In genomic region chr13:46134961-46135522, GRCh38 we compare ENCODE assay signal across 9 cellular contexts. TPM values are rescaled to one million over a fixed set of nuclear protein-coding genes. Genes with fewer than 3 reads are reported as not detected.
A peak's percentile ranks its signal among the peaks of the same experiment; 100 is the strongest.
DNase-seq lines count a peak whose midpoint lies in the region; ATAC-seq and TF ChIP-seq lines count a peak whose summit lies in the region.
"Had no signal": no experiment of that assay in that cellular context is flagged by ENCODE, and none has a peak within 500 bp of the region (broad histone marks: within the 10 kb centered on the region; RNA-seq: fewer than 3 reads in every experiment).

No MANE protein-coding gene starts in this region.

- H3K4me1 Mint-ChIP-seq in activated CD4-positive, alpha-beta T cell treated with anti-CD3 and anti-CD28 coated beads, Interleukin-2, amount 10 ng/mL, durations not matched to agents 24 days and 14 days = peaks cover 21% of the 10 kb centered on the region
- peaks cover 14 to 23% of the 10 kb centered on the region in 2 donors for H3K4me1 Mint-ChIP-seq in stimulated activated naive B cell treated with anti-CD40 and anti-IgM and Interleukin-4, amounts not matched to agents 10 μg/mL and 1 μg/mL and 100 μg/mL, for 72 hours

- H3K27me3 Mint-ChIP-seq in activated CD4-positive, alpha-beta T cell treated with anti-CD3 and anti-CD28 coated beads, Interleukin-2, amount 10 ng/mL, durations not matched to agents 24 days and 14 days = no peaks in the 10 kb centered on the region
- H3K27me3 Mint-ChIP-seq in stimulated activated naive B cell treated with anti-CD40 and anti-IgM and Interleukin-4, amounts not matched to agents 10 μg/mL and 1 μg/mL and 100 μg/mL, for 72 hours = no peaks in the 10 kb centered on the region

- intact Hi-C loops in activated CD4-positive, alpha-beta T cell treated with anti-CD3 and anti-CD28 coated beads, Interleukin-2, amount 10 ng/mL, durations not matched to agents 24 days and 14 days (cut with micrococcal nuclease) = no loop called here

- no peak for DNase-seq in activated CD4-positive, alpha-beta T cell treated with anti-CD3 and anti-CD28 coated beads, Interleukin-2, amount 10 ng/mL, durations not matched to agents 24 days and 14 days
- no peak for DNase-seq in activated CD4-positive, alpha-beta T cell treated with anti-CD3 and anti-CD28 coated beads, Interleukin-2, amount 50 U/mL, for 4 hours
- DNase-seq in NCI-H748 treated with DMSO at 0.1 percent for 48 hours (lab: John Stamatoyannopoulos, UW) = peak; percentile 93
- peak; percentile 24 for DNase-seq in fibroblast of villous mesenchyme (ENCODE audit: low read depth)
- DNase-seq in stimulated activated naive B cell treated with anti-CD40 and anti-IgM and Interleukin-4, amounts not matched to agents 10 μg/mL and 1 μg/mL and 100 μg/mL, for 72 hours = no peak
- DNase-seq in NCI-H1930 (lab: John Stamatoyannopoulos, UW) = no peak
- DNase-seq in GM19240 (ENCODE audit: insufficient read length, low spot score) = no peak

- TF ChIP-seq CTCF in fibroblast of villous mesenchyme (IDR thresholded peaks at IDR 0.05; ENCODE audit: insufficient read depth, low read depth, low read length) = no peak

- H3K4me3 ChIP-seq in fibroblast of villous mesenchyme (ENCODE audit: low read depth, low read length) = no peak overlapping the region
- H3K4me3 ChIP-seq: esophagus muscularis mucosa had no signal

- H3K36me3 Mint-ChIP-seq in activated CD4-positive, alpha-beta T cell treated with anti-CD3 and anti-CD28 coated beads, Interleukin-2, amount 10 ng/mL, durations not matched to agents 24 days and 14 days (ENCODE audit: low read depth) = peaks cover 84% of the 10 kb centered on the region
- peaks cover 55 to 73% of the 10 kb centered on the region in 2 donors for H3K36me3 Mint-ChIP-seq in stimulated activated naive B cell treated with anti-CD40 and anti-IgM and Interleukin-4, amounts not matched to agents 10 μg/mL and 1 μg/mL and 100 μg/mL, for 72 hours

- peak overlapping the region; percentile 19 for H3K27ac Mint-ChIP-seq in activated CD4-positive, alpha-beta T cell treated with anti-CD3 and anti-CD28 coated beads, Interleukin-2, amount 10 ng/mL, durations not matched to agents 24 days and 14 days
- peak overlapping the region; percentile 93 for H3K27ac Mint-ChIP-seq in stimulated activated naive B cell treated with anti-CD40 and anti-IgM and Interleukin-4, amounts not matched to agents 10 μg/mL and 1 μg/mL and 100 μg/mL, for 72 hours

- no peaks in the 10 kb centered on the region for H3K9me3 Mint-ChIP-seq in activated CD4-positive, alpha-beta T cell treated with anti-CD3 and anti-CD28 coated beads, Interleukin-2, amount 10 ng/mL, durations not matched to agents 24 days and 14 days
- H3K9me3 Mint-ChIP-seq in stimulated activated naive B cell treated with anti-CD40 and anti-IgM and Interleukin-4, amounts not matched to agents 10 μg/mL and 1 μg/mL and 100 μg/mL, for 72 hours = no peaks in the 10 kb centered on the region

- H3K4me3 Mint-ChIP-seq in activated CD4-positive, alpha-beta T cell treated with anti-CD3 and anti-CD28 coated beads, Interleukin-2, amount 10 ng/mL, durations not matched to agents 24 days and 14 days = no peak overlapping the region
- H3K4me3 Mint-ChIP-seq in stimulated activated naive B cell treated with anti-CD40 and anti-IgM and Interleukin-4, amounts not matched to agents 10 μg/mL and 1 μg/mL and 100 μg/mL, for 72 hours = no peak overlapping the region

- no peak for ATAC-seq in stimulated activated naive B cell treated with anti-CD40 and anti-IgM and Interleukin-4, amounts not matched to agents 10 μg/mL and 1 μg/mL and 100 μg/mL, for 72 hours (replicated peaks)
- no peak for ATAC-seq in GM18867 (IDR thresholded peaks at IDR 0.05; ENCODE audit: unreplicated experiment)

RNA-seq across cellular contexts. Expression of gene CPB2, which starts 30.2 kb away (rescaled TPM):
- total RNA-seq in activated CD4-positive, alpha-beta T cell treated with anti-CD3 and anti-CD28 coated beads, Interleukin-2, amount 10 ng/mL, durations not matched to agents 24 days and 14 days = not detected in 2 replicates
- total RNA-seq in fibroblast of villous mesenchyme = not detected in 2 replicates
- total RNA-seq: esophagus muscularis mucosa had no signal

RNA-seq across cellular contexts. Expression of gene LCP1, which starts 46.9 kb away (rescaled TPM):
- total RNA-seq in activated CD4-positive, alpha-beta T cell treated with anti-CD3 and anti-CD28 coated beads, Interleukin-2, amount 10 ng/mL, durations not matched to agents 24 days and 14 days = 758 and 792 TPM in 2 replicates
- total RNA-seq in fibroblast of villous mesenchyme = 17.7 and 44.9 TPM in 2 replicates

Comparison
In these comparisons a context has a peak if more than half of its experiments do, and no peak if none do; other contexts are left out.
1. DNase-seq: peak in NCI-H748 treated with DMSO at 0.1 percent for 48 hours (single experiment) and fibroblast of villous mesenchyme (single experiment); none in activated CD4-positive, alpha-beta T cell treated with anti-CD3 and anti-CD28 coated beads, Interleukin-2, amount 10 ng/mL, durations not matched to agents 24 days and 14 days (single experiment), activated CD4-positive, alpha-beta T cell treated with anti-CD3 and anti-CD28 coated beads, Interleukin-2, amount 50 U/mL, for 4 hours (0 of 2), stimulated activated naive B cell treated with anti-CD40 and anti-IgM and Interleukin-4, amounts not matched to agents 10 μg/mL and 1 μg/mL and 100 μg/mL, for 72 hours (single experiment), NCI-H1930 (0 of 2) and GM19240 (single experiment).
2. RNA of gene LCP1, which starts 46.9 kb away (total RNA-seq): 758 to 792 TPM in activated CD4-positive, alpha-beta T cell treated with anti-CD3 and anti-CD28 coated beads, Interleukin-2, amount 10 ng/mL, durations not matched to agents 24 days and 14 days; 17.7 to 44.9 TPM in fibroblast of villous mesenchyme; every median in the first group is over 10 times any median in the second.